1 cellular context compared by ENCODE assay signal in the genomic region with DNA sequence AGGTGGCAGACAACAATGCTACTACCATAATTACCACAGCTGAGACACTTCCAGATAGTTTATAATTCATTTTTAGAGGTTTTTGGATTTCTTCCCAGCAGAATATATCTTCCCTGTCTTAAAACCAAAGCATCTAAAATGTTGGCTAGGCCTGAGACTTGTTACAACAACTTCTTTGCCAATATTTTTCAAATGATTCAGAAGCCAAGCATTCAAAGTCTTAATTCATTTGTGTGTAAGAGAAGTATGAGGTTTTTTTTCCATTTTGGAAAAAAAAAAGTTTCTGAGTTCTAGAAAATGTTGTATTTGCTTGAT.
TF ChIP-seq lines count a peak whose summit lies in the region.

No MANE protein-coding gene starts in this region.

TF ChIP-seq in IMR-90, 13 proteins besides CTCF, POLR2A, EP300 and RAD21:
- TF ChIP-seq CEBPB (IDR thresholded peaks at IDR 0.05; ENCODE audit: low read depth, low read length) (no peak), FOS (IDR thresholded peaks at IDR 0.05; ENCODE audit: low read depth, low read length) (peak; percentile 19; the same call in 1 of the 2 replicates), NFE2L2 (IDR thresholded peaks at IDR 0.05; ENCODE audit: low read depth, low read length) (no peak)
